ENCODE assay signal across 24 cellular contexts in the genomic region with DNA sequence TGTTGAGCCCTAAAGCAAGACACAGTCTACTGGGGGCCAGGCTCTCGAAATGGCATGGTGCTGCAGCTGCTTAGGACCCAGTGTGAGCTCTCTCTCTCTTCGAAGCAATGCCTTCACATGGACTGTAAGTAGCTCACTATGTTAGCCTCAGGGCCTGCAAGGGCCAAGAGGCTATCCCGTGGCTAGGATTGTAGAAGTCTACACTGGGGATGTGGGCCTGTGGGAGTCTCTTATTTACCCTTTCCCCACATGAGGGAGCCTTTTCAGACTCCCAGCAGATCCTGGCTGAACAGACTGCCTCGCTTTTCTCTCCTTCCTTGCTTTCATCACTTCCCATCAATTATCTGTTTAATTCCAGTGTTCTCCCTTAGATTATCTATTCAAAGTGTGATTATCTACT.
"Had no signal": no experiment of that assay in that cellular context is flagged by ENCODE, and none has a peak within 500 bp of the region (broad histone marks: within the 10 kb centered on the region; RNA-seq: fewer than 3 reads in every experiment).

No MANE protein-coding gene starts in this region.

- H3K4me3 Mint-ChIP-seq: immature natural killer cell; naive B cell; nephron; stimulated activated naive B cell treated with anti-CD40 and anti-IgM and Interleukin-4, amounts not matched to agents 10 μg/mL and 1 μg/mL and 100 μg/mL, for 72 hours; stimulated activated naive CD8-positive, alpha-beta T cell treated with anti-CD3 and anti-CD28 coated beads, Interleukin-15, amount 100 ng/mL, for 72 hours had no signal

- H3K27me3 Mint-ChIP-seq: stimulated activated naive CD8-positive, alpha-beta T cell treated with anti-CD3 and anti-CD28 coated beads, Interleukin-15, amount 100 ng/mL, for 72 hours had no signal

- H3K27me3 ChIP-seq: esophagus muscularis mucosa, gastrocnemius medialis, heart right ventricle, neutrophil, sigmoid colon, testis, tibial nerve, upper lobe of right lung, vagina had no signal

- ATAC-seq: gastrocnemius medialis; heart right ventricle; left ventricle myocardium superior; stimulated activated naive B cell treated with anti-CD40 and anti-IgM and Interleukin-4, amounts not matched to agents 10 μg/mL and 1 μg/mL and 100 μg/mL, for 72 hours; stimulated activated naive CD8-positive, alpha-beta T cell treated with anti-CD3 and anti-CD28 coated beads, Interleukin-15, amount 100 ng/mL, for 72 hours; upper lobe of right lung had no signal

- H3K27ac Mint-ChIP-seq: immature natural killer cell; naive B cell; nephron; stimulated activated naive B cell treated with anti-CD40 and anti-IgM and Interleukin-4, amounts not matched to agents 10 μg/mL and 1 μg/mL and 100 μg/mL, for 72 hours; stimulated activated naive CD8-positive, alpha-beta T cell treated with anti-CD3 and anti-CD28 coated beads, Interleukin-15, amount 100 ng/mL, for 72 hours had no signal

- H3K4me1 ChIP-seq: esophagus muscularis mucosa, gastrocnemius medialis, heart right ventricle, sigmoid colon, testis, tibial nerve, upper lobe of right lung, vagina had no signal

- H3K36me3 ChIP-seq: esophagus muscularis mucosa, gastrocnemius medialis, heart right ventricle, neutrophil, sigmoid colon, tibial nerve, upper lobe of right lung, vagina had no signal

- H3K4me1 Mint-ChIP-seq: naive B cell; nephron; stimulated activated naive B cell treated with anti-CD40 and anti-IgM and Interleukin-4, amounts not matched to agents 10 μg/mL and 1 μg/mL and 100 μg/mL, for 72 hours; stimulated activated naive CD8-positive, alpha-beta T cell treated with anti-CD3 and anti-CD28 coated beads, Interleukin-15, amount 100 ng/mL, for 72 hours had no signal

- H3K27ac ChIP-seq: epithelial cell of prostate, esophagus muscularis mucosa, gastrocnemius medialis, heart right ventricle, neutrophil, sigmoid colon, skin epidermis, testis, tibial nerve, upper lobe of right lung, vagina had no signal

- H3K9me3 ChIP-seq: gastrocnemius medialis, neutrophil, testis, upper lobe of right lung, vagina had no signal

- H3K4me3 ChIP-seq: esophagus muscularis mucosa, gastrocnemius medialis, heart right ventricle, lung, sigmoid colon, skin epidermis, testis, tibial nerve, upper lobe of right lung, vagina had no signal

- H3K36me3 Mint-ChIP-seq: stimulated activated naive B cell treated with anti-CD40 and anti-IgM and Interleukin-4, amounts not matched to agents 10 μg/mL and 1 μg/mL and 100 μg/mL, for 72 hours had no signal

- DNase-seq: effector memory CD4-positive, alpha-beta T cell; gastrocnemius medialis; heart right ventricle; hypothalamus; immature natural killer cell; left ventricle myocardium superior; mesenchymal stem cell; naive B cell; posterior cingulate gyrus; sigmoid colon; stimulated activated CD4-positive, alpha-beta T cell treated with anti-CD3 and anti-CD28 coated beads, Interleukin-2, amount 100 ng/mL, for 24 hours; stimulated activated CD4-positive, alpha-beta T cell treated with anti-CD3 and anti-CD28 coated beads, Interleukin-4, amount 100 ng/mL, for 4 hours; stimulated activated naive B cell treated with anti-CD40 and anti-IgM and Interleukin-4, amounts not matched to agents 10 μg/mL and 1 μg/mL and 100 μg/mL, for 72 hours; stimulated activated naive CD8-positive, alpha-beta T cell treated with anti-CD3 and anti-CD28 coated beads, Interleukin-15, amount 100 ng/mL, for 72 hours; testis; upper lobe of right lung had no signal
